In the genomic region with DNA sequence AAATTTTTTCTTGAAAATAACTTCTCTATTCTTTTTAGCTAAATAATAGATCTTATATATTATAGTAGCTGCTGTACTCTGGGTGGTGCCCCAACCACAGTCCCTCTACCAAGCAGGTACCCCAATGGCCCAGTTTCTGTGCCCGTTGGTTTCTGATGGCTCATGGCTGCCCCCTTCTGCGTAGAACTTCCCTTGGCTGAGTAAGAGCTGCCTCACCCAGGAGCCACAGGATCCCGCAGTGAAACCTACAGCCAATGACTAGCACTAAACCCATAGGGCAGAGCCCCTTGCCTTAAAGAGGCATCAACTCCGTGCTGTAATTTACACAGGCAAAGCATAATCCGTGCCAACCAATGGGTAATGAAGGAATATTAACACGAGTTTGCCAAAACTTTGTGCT, we compare ENCODE assay signal across 27 cellular contexts.
DNase-seq lines count a peak whose midpoint lies in the region; ATAC-seq, FAIRE-seq and TF ChIP-seq lines count a peak whose summit lies in the region.
"Had no signal": no experiment of that assay in that cellular context is flagged by ENCODE, and none has a peak within 500 bp of the region (broad histone marks: within the 10 kb centered on the region; RNA-seq: fewer than 3 reads in every experiment).

No MANE protein-coding gene starts in this region.

- H2BK5ac ChIP-seq in H1 (ENCODE audit: low read depth, low read length): no peak overlapping the region

- no peak overlapping the region for H3K9ac ChIP-seq in H1 (replicated peaks in 1 of 4; ENCODE audit: extremely low read depth in 1 of 4, low read depth in 3 of 4, low read length in 3 of 4)

- TF ChIP-seq CTCF in GM23338 (conservative IDR thresholded peaks at IDR 0.05; ENCODE audit: low read depth in 2 of 2) (peak; percentile 54 to 90), H1 (IDR thresholded peaks at IDR 0.05; ENCODE audit: control extremely low read depth in 1 of 3, insufficient read depth in 1 of 3, low read depth in 1 of 3, low read length in 3 of 3) (peak; percentile 57 to 69 (median 59)), testis (IDR thresholded peaks at IDR 0.05) (no peak)

- H4K91ac ChIP-seq in H1 (replicated peaks; ENCODE audit: insufficient read length, low read length): no peak overlapping the region

- H3K9me3 Mint-ChIP-seq in GM23338: no peaks in the 10 kb centered on the region
- H3K9me3 Mint-ChIP-seq: central memory CD8-positive, alpha-beta T cell; dendritic cell treated with granulocyte-macrophage colony-stimulating factor and Interleukin-4, amounts not matched to agents 40 ng/mL and 50 ng/mL, for 4 days; nephron had no signal

- ATAC-seq in GM23338 (peak; percentile 99), GM21576 (IDR thresholded peaks at IDR 0.05; ENCODE audit: unreplicated experiment) (no peak)
- ATAC-seq: activated CD4-positive, CD25-positive, alpha-beta regulatory T cell treated with anti-CD3 and anti-CD28 coated beads, Interleukin-2, amount 50 U/mL, for 24 hours; stimulated activated effector memory CD8-positive, alpha-beta T cell treated with anti-CD3 and anti-CD28 coated beads, Interleukin-12 subunit alpha, Interleukin-12 subunit beta, amount 100 ng/mL, for 72 hours had no signal

- POLR2A ChIA-PET in H1 (lab: Charles Lee; ENCODE audit: partially characterized antibody): interaction anchor here (1.2 kb wide), 1 partner anchor 9 kb away, joined by 4 read pairs; no protein-coding TSS in a partner anchor

- H2BK120ac ChIP-seq in H1 (replicated peaks; ENCODE audit: low read depth, low read length): no peak overlapping the region

- no peak overlapping the region for H3K18ac ChIP-seq in H1 (ENCODE audit: extremely low read depth, low read length)

- TF ChIP-seq EP300 in H1 (IDR thresholded peaks at IDR 0.05; ENCODE audit: borderline replicate concordance in 1 of 2, low read depth in 2 of 2, low read length in 2 of 2): no peak

- H2BK15ac ChIP-seq in H1 (ENCODE audit: low read length): no peak overlapping the region

- H4K8ac ChIP-seq in H1 (ENCODE audit: extremely low read depth, insufficient read depth, low read length): no peak overlapping the region

- no peak for FAIRE-seq in H1 (lab: Jason Lieb, UNC)
- FAIRE-seq: frontal cortex, GM18507, GM19239 had no signal

- H3K36me3 ChIP-seq in GM23338 (ENCODE audit: insufficient read depth): no peaks in the 10 kb centered on the region
- no peaks in the 10 kb centered on the region for H3K36me3 ChIP-seq in H1 (ENCODE audit: control insufficient read depth in 2 of 4, insufficient read depth in 4 of 4, low read length in 3 of 4)
- H3K36me3 ChIP-seq in testis (ENCODE audit: low read depth, missing control alignments): no peaks in the 10 kb centered on the region
- H3K36me3 ChIP-seq: esophagus muscularis mucosa, HAP-1, transverse colon had no signal

- no peaks in the 10 kb centered on the region; the same call in 2 of the 3 replicates for H3K4me1 Mint-ChIP-seq in GM23338
- H3K4me1 Mint-ChIP-seq: central memory CD8-positive, alpha-beta T cell; stimulated activated effector memory CD8-positive, alpha-beta T cell treated with anti-CD3 and anti-CD28 coated beads, Interleukin-12 subunit alpha, Interleukin-12 subunit beta, amount 100 ng/mL, for 72 hours had no signal

- H2BK12ac ChIP-seq in H1 (ENCODE audit: low read depth, low read length): no peak overlapping the region

- DNase-seq in GM23338 (ENCODE audit: low spot score): peak; percentile 67
- DNase-seq in NCI-H69 (lab: John Stamatoyannopoulos, UW): peak; percentile 42
- DNase-seq in H1 (ENCODE audit: low read depth in 1 of 2, low spot score in 2 of 2): peak; percentile 33 to 60
- DNase-seq in testis: no peak
- DNase-seq in NCI-H2081 (lab: John Stamatoyannopoulos, UW): no peak
- no peak for DNase-seq in foreskin melanocyte
- DNase-seq: activated CD4-positive, alpha-beta T cell treated with anti-CD3 and anti-CD28 coated beads, Interleukin-2, amount 50 U/mL, for 4 hours; activated naive CD4-positive, alpha-beta T cell; COR-L47; DND-41; Kasumi-1; MV-4-11; NCI-H446 treated with DMSO at 0.1 percent for 48 hours; transverse colon had no signal

- H3K79me1 ChIP-seq in H1 (ENCODE audit: low read depth, low read length): no peaks in the 10 kb centered on the region

- no peaks in the 10 kb centered on the region for H3K27me3 Mint-ChIP-seq in GM23338 (ENCODE audit: insufficient read depth, low read depth, poor library complexity)
- H3K27me3 Mint-ChIP-seq: central memory CD8-positive, alpha-beta T cell; dendritic cell treated with granulocyte-macrophage colony-stimulating factor and Interleukin-4, amounts not matched to agents 40 ng/mL and 50 ng/mL, for 4 days had no signal

- H3F3A ChIP-seq in GM23338 (replicated peaks; ENCODE audit: low read depth): no peaks in the 10 kb centered on the region

- H3K4ac ChIP-seq in H1 (replicated peaks; ENCODE audit: insufficient read length, low read depth, low read length): no peak overlapping the region

- no peaks in the 10 kb centered on the region for H4K20me1 ChIP-seq in GM23338 (replicated peaks; ENCODE audit: insufficient read depth)
- no peaks in the 10 kb centered on the region for H4K20me1 ChIP-seq in H1 (replicated peaks in 1 of 2; ENCODE audit: control insufficient read depth in 1 of 2, insufficient read depth in 2 of 2, low read length in 2 of 2)

- CTCF ChIA-PET in H1 (lab: Charles Lee; ENCODE audit: partially characterized antibody): interaction anchor here (0.6 to 4.0 kb wide), 28 partner anchors 11 to 286 kb away, joined by 3 to 18 read pairs (median 3); no protein-coding TSS in a partner anchor

- peaks cover 4% of the 10 kb centered on the region; the same call in 1 of the 2 replicates for H3K4me1 ChIP-seq in GM23338 (ENCODE audit: insufficient read depth)
- no peaks in the 10 kb centered on the region for H3K4me1 ChIP-seq in H1 (replicated peaks in 1 of 4; ENCODE audit: control insufficient read depth in 3 of 4, insufficient read depth in 4 of 4, low read length in 3 of 4)
- no peaks in the 10 kb centered on the region for H3K4me1 ChIP-seq in testis

- H3K27ac ChIP-seq in GM23338 (ENCODE audit: low read depth) (no peak overlapping the region), H1 (ENCODE audit: low read depth, low read length) (no peak overlapping the region), testis (no peak overlapping the region)
- H3K27ac ChIP-seq: C4-2B, esophagus muscularis mucosa, SK-N-MC, transverse colon had no signal

- H3K79me2 ChIP-seq in GM23338 (replicated peaks; ENCODE audit: insufficient read depth) (no peaks in the 10 kb centered on the region), H1 (ENCODE audit: control insufficient read depth in 1 of 2, insufficient read depth in 2 of 2, low read length in 2 of 2) (no peaks in the 10 kb centered on the region)

- no peak overlapping the region for H3K23ac ChIP-seq in H1 (ENCODE audit: insufficient read length)

- peak; percentile 72 to 84 for TF ChIP-seq RAD21 in H1 (IDR thresholded peaks at IDR 0.05 in 1 of 2, conservative IDR thresholded peaks at IDR 0.05 in 1 of 2; ENCODE audit: low read depth in 2 of 2, low read length in 2 of 2)

- no peak overlapping the region for H3K56ac ChIP-seq in H1 (replicated peaks; ENCODE audit: insufficient read length, low read depth, low read length)

- H3K27ac Mint-ChIP-seq in GM23338: no peak overlapping the region
- H3K27ac Mint-ChIP-seq: dendritic cell treated with granulocyte-macrophage colony-stimulating factor and Interleukin-4, amounts not matched to agents 40 ng/mL and 50 ng/mL, for 4 days; nephron; stimulated activated effector memory CD8-positive, alpha-beta T cell treated with anti-CD3 and anti-CD28 coated beads, Interleukin-12 subunit alpha, Interleukin-12 subunit beta, amount 100 ng/mL, for 72 hours had no signal

- H3K4me3 Mint-ChIP-seq in GM23338: no peak overlapping the region
- H3K4me3 Mint-ChIP-seq: central memory CD8-positive, alpha-beta T cell; dendritic cell treated with granulocyte-macrophage colony-stimulating factor and Interleukin-4, amounts not matched to agents 40 ng/mL and 50 ng/mL, for 4 days; nephron; stimulated activated effector memory CD8-positive, alpha-beta T cell treated with anti-CD3 and anti-CD28 coated beads, Interleukin-12 subunit alpha, Interleukin-12 subunit beta, amount 100 ng/mL, for 72 hours had no signal

- H3K4me3 ChIP-seq in GM23338 (no peak overlapping the region), H1 (ENCODE audit: extremely low read depth in 1 of 4, insufficient read depth in 2 of 4, low read depth in 3 of 4, low read length in 4 of 4) (no peak overlapping the region), testis (no peak overlapping the region)
- H3K4me3 ChIP-seq: esophagus muscularis mucosa, HAP-1, SK-N-MC, transverse colon had no signal

- H3K14ac ChIP-seq in H1 (ENCODE audit: insufficient read length): no peak overlapping the region

- H3K36me3 Mint-ChIP-seq in GM23338 (ENCODE audit: low read depth): no peaks in the 10 kb centered on the region
- H3K36me3 Mint-ChIP-seq: stimulated activated effector memory CD8-positive, alpha-beta T cell treated with anti-CD3 and anti-CD28 coated beads, Interleukin-12 subunit alpha, Interleukin-12 subunit beta, amount 100 ng/mL, for 72 hours had no signal

- H3K27me3 ChIP-seq in GM23338 (ENCODE audit: insufficient read depth) (no peaks in the 10 kb centered on the region), H1 (replicated peaks in 1 of 4; ENCODE audit: control insufficient read depth in 3 of 4, extremely low read depth in 1 of 4, insufficient read depth in 3 of 4, low read length in 3 of 4) (no peaks in the 10 kb centered on the region), testis (no peaks in the 10 kb centered on the region)
- H3K27me3 ChIP-seq: esophagus muscularis mucosa, transverse colon had no signal

- TF ChIP-seq POLR2A in H1 (IDR thresholded peaks at IDR 0.05; ENCODE audit: control extremely low read depth in 1 of 2, low read depth in 2 of 2, low read length in 2 of 2) (no peak), testis (IDR thresholded peaks at IDR 0.05) (no peak)

- H4K5ac ChIP-seq in H1 (ENCODE audit: insufficient read length, low read depth, low read length): no peak overlapping the region

- intact Hi-C loops in testis (cut with DNase I; ENCODE audit: low total_unique reads): no loop called here

- H2AFZ ChIP-seq in GM23338: no peak overlapping the region
- no peak overlapping the region for H2AFZ ChIP-seq in H1 (ENCODE audit: low read length)

- H3K4me2 ChIP-seq in GM23338: no peak overlapping the region
- H3K4me2 ChIP-seq in H1 (ENCODE audit: insufficient read depth in 1 of 2, low read depth in 2 of 2, low read length in 2 of 2): no peak overlapping the region

- H2AK5ac ChIP-seq in H1 (ENCODE audit: low read depth, low read length): no peak overlapping the region

- no peaks in the 10 kb centered on the region for H3K23me2 ChIP-seq in H1 (ENCODE audit: low read depth, low read length)

- no peaks in the 10 kb centered on the region for H3K9me2 ChIP-seq in GM23338 (ENCODE audit: insufficient read depth)

- H3K9me3 ChIP-seq in H1 (ENCODE audit: insufficient read depth in 2 of 2, low read depth in 1 of 2, low read length in 1 of 2) (no peaks in the 10 kb centered on the region), testis (no peaks in the 10 kb centered on the region)
- H3K9me3 ChIP-seq: esophagus muscularis mucosa, HAP-1, transverse colon had no signal

- H2BK20ac ChIP-seq in H1 (ENCODE audit: low read length): no peak overlapping the region

- 60% methylated on average over 6 of the region's 6 CpGs; no CpG with 5 or more reads in 1 of the 2 experiments for WGBS in H1 (ENCODE audit: extremely low coverage in 1 of 2, insufficient coverage in 1 of 2, insufficient read length in 1 of 2, insufficient replicate concordance in 2 of 2, low coverage in 1 of 2, low lambda C conversion rate in 2 of 2, missing lambda C conversion rate in 1 of 2), 2 experiments
- 65 to 70% methylated on average over 6 of the region's 6 CpGs for WGBS in testis, 2 donors

Comparison
In these comparisons a context has a peak if more than half of its experiments do, and no peak if none do; other contexts are left out.
1. DNase-seq: peak in GM23338 (single experiment), NCI-H69 (single experiment) and H1 (2 of 2); none in testis (single experiment), NCI-H2081 (0 of 2) and foreskin melanocyte (single experiment).
2. CTCF ChIP-seq: peak in GM23338 (2 of 2) and H1 (3 of 3); none in testis (0 of 3).